8 cellular contexts compared by ENCODE assay signal in the genomic region with DNA sequence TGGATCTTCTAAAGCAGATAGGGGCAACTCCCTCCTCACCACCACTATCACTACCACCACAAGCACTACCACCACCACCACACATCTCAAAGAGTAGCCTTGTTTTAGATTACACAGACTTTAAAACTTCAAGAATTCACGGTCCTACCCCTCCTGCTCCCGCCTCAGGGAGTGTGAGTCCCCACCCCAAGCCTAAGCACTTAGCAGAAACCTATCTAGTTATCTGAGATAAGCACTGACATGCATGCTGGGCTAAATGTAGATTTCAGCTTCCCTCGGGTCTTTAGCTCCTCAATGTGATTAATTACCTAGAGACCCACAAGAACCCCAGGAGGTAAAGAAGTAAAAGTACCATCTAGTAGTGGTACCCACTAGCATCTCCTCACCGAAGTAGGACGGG. TPM values are rescaled to one million over a fixed set of nuclear protein-coding genes. Genes with fewer than 3 reads are reported as not detected.
DNase-seq lines count a peak whose midpoint lies in the region; FAIRE-seq and TF ChIP-seq lines count a peak whose summit lies in the region.

No MANE protein-coding gene starts in this region.

- H3K9ac ChIP-seq in mesenchymal stem cell (ENCODE audit: low read length), result peak overlapping the region; percentile 75

- H3K36me3 ChIP-seq in brain microvascular endothelial cell (replicated peaks), result no peaks in the 10 kb centered on the region
- H3K36me3 ChIP-seq in mesenchymal stem cell (ENCODE audit: control insufficient read depth in 1 of 2, insufficient read depth in 2 of 2, low read depth in 1 of 2, low read length in 2 of 2), result no peaks in the 10 kb centered on the region
- H3K36me3 ChIP-seq in transverse colon, result no peaks in the 10 kb centered on the region

- no peak overlapping the region for H2BK15ac ChIP-seq in mesenchymal stem cell (ENCODE audit: low read depth, poor library complexity, severe bottlenecking)

- H3K23ac ChIP-seq in mesenchymal stem cell (ENCODE audit: low read length in 2 of 2), result no peak overlapping the region

- H3K36me3 Mint-ChIP-seq in activated naive CD4-positive, alpha-beta T cell treated with anti-CD3 and anti-CD28 coated beads, Interleukin-2, amount 10 ng/mL, durations not matched to agents 7 days and 5 days, result no peaks in the 10 kb centered on the region

- no peaks in the 10 kb centered on the region for H3K79me1 ChIP-seq in mesenchymal stem cell (replicated peaks; ENCODE audit: low read length, poor library complexity, severe bottlenecking)

- DNase-seq in activated naive CD4-positive, alpha-beta T cell treated with anti-CD3 and anti-CD28 coated beads, Interleukin-2, amount 10 ng/mL, durations not matched to agents 7 days and 5 days, result no peak
- no peak for DNase-seq in activated naive CD4-positive, alpha-beta T cell treated with anti-CD3 and anti-CD28 coated beads, Interleukin-2, amount 50 U/mL, for 16 hours
- DNase-seq in brain microvascular endothelial cell (no peak), mesenchymal stem cell (no peak), transverse colon (no peak), frontal cortex (ENCODE audit: low spot score in 2 of 2) (no peak), putamen (ENCODE audit: low spot score) (no peak), NOMO-1 treated with dmso at 0.1 percent for 144 hours (lab: John Stamatoyannopoulos, UW; ENCODE audit: unreplicated experiment) (no peak)

- TF ChIP-seq EP300 in transverse colon (IDR thresholded peaks at IDR 0.05; ENCODE audit: low read depth), result no peak

- no peak overlapping the region for H3K14ac ChIP-seq in mesenchymal stem cell (ENCODE audit: low read length in 2 of 2)

- no peak for TF ChIP-seq POLR2A in transverse colon (IDR thresholded peaks at IDR 0.05)

- no peaks in the 10 kb centered on the region for H3K9me3 Mint-ChIP-seq in activated naive CD4-positive, alpha-beta T cell treated with anti-CD3 and anti-CD28 coated beads, Interleukin-2, amount 10 ng/mL, durations not matched to agents 7 days and 5 days

- H3K27me3 ChIP-seq in brain microvascular endothelial cell (replicated peaks) (no peaks in the 10 kb centered on the region), mesenchymal stem cell (ENCODE audit: control insufficient read depth in 1 of 2, insufficient read depth in 1 of 2, low read length in 2 of 2) (peaks cover 0 to 46% of the 10 kb centered on the region in 2 experiments), transverse colon (no peaks in the 10 kb centered on the region)

- H3K4me3 Mint-ChIP-seq in activated naive CD4-positive, alpha-beta T cell treated with anti-CD3 and anti-CD28 coated beads, Interleukin-2, amount 10 ng/mL, durations not matched to agents 7 days and 5 days, result peak overlapping the region; percentile 85

- H3K4ac ChIP-seq in mesenchymal stem cell (ENCODE audit: low read depth in 1 of 2, low read length in 2 of 2), result no peak overlapping the region

- H2AFZ ChIP-seq in mesenchymal stem cell (ENCODE audit: low read depth, low read length), result no peak overlapping the region

- H3K9me3 ChIP-seq in mesenchymal stem cell (ENCODE audit: control insufficient read depth, low read length), result peaks cover 6% of the 10 kb centered on the region
- no peaks in the 10 kb centered on the region for H3K9me3 ChIP-seq in transverse colon

- peaks cover 19% of the 10 kb centered on the region for H3K27me3 Mint-ChIP-seq in activated naive CD4-positive, alpha-beta T cell treated with anti-CD3 and anti-CD28 coated beads, Interleukin-2, amount 10 ng/mL, durations not matched to agents 7 days and 5 days

- H2BK12ac ChIP-seq in mesenchymal stem cell (ENCODE audit: low read length in 2 of 2), result no peak overlapping the region

- 0% methylated on average over 3 of the region's 5 CpGs for WGBS in mesenchymal stem cell
- WGBS in transverse colon (ENCODE audit: low coverage in 1 of 2), 2 donors, result 43% methylated on average over 5 of the region's 5 CpGs; no CpG with 5 or more reads in 1 of the 2 donors

- H3K4me1 ChIP-seq in mesenchymal stem cell (ENCODE audit: control insufficient read depth, insufficient read depth, low read depth, low read length) (no peaks in the 10 kb centered on the region), transverse colon (peaks cover 0 to 9% (median 1%) of the 10 kb centered on the region in 4 donors)

- H2BK5ac ChIP-seq in mesenchymal stem cell (ENCODE audit: low read depth, low read length, poor library complexity, severe bottlenecking), result no peak overlapping the region

- H4K8ac ChIP-seq in mesenchymal stem cell (ENCODE audit: low read length), result no peak overlapping the region

- CTCF ChIA-PET in activated naive CD4-positive, alpha-beta T cell treated with anti-CD3 and anti-CD28 coated beads, Interleukin-2, amount 10 ng/mL, durations not matched to agents 7 days and 5 days (lab: Charles Lee), result no interaction called here

- in situ Hi-C loops in brain microvascular endothelial cell (cut with HindIII; ENCODE audit: low pct_ligation_motif_present, low sequenced_read_pairs), result no loop called here
- in situ Hi-C loops in transverse colon (cut with MboI; ENCODE audit: low pct_ligation_motif_present in 1 of 4, low pct_unique_long_range_greater_than_20kb in 1 of 4, low sequenced_read_pairs in 3 of 4), result no loop called here

- TF ChIP-seq CTCF in brain microvascular endothelial cell (IDR thresholded peaks at IDR 0.05; ENCODE audit: low read depth, low read length, missing control alignments), result no peak
- TF ChIP-seq CTCF in transverse colon (IDR thresholded peaks at IDR 0.05), result no peak

- no peak overlapping the region for H2AK5ac ChIP-seq in mesenchymal stem cell (ENCODE audit: low read length, severe bottlenecking)

- H3K27ac ChIP-seq in brain microvascular endothelial cell, result no peak overlapping the region
- no peak overlapping the region for H3K27ac ChIP-seq in mesenchymal stem cell (ENCODE audit: low read length, poor library complexity, severe bottlenecking)
- peak overlapping the region; percentile 88 to 93 (median 90) for H3K27ac ChIP-seq in transverse colon

- H3K4me3 ChIP-seq in brain microvascular endothelial cell (ENCODE audit: low read depth, low read length), result peak overlapping the region; percentile 59
- peak overlapping the region in 1 of 2 experiments; percentile 87 for H3K4me3 ChIP-seq in mesenchymal stem cell (ENCODE audit: insufficient read depth in 1 of 2, low read depth in 1 of 2, low read length in 2 of 2)
- peak overlapping the region in 3 of 4 donors; percentile 51 to 76 (median 65) for H3K4me3 ChIP-seq in transverse colon

- intact Hi-C loops in transverse colon (cut with DNase I; ENCODE audit: low total_unique reads), result no loop called here

- H3K4me2 ChIP-seq in mesenchymal stem cell (ENCODE audit: low read length, poor library complexity, severe bottlenecking), result peak overlapping the region; percentile 76

- FAIRE-seq in frontal cortex (lab: Jason Lieb, UNC), result no peak

- peaks cover 14% of the 10 kb centered on the region for H3K4me1 Mint-ChIP-seq in activated naive CD4-positive, alpha-beta T cell treated with anti-CD3 and anti-CD28 coated beads, Interleukin-2, amount 10 ng/mL, durations not matched to agents 7 days and 5 days

- no peak overlapping the region for H3K27ac Mint-ChIP-seq in activated naive CD4-positive, alpha-beta T cell treated with anti-CD3 and anti-CD28 coated beads, Interleukin-2, amount 10 ng/mL, durations not matched to agents 7 days and 5 days

- no peak overlapping the region for H3K18ac ChIP-seq in mesenchymal stem cell (ENCODE audit: low read depth in 1 of 2, low read length in 2 of 2)

- no peak overlapping the region for H4K91ac ChIP-seq in mesenchymal stem cell (ENCODE audit: low read length)

- no peak overlapping the region for H2BK120ac ChIP-seq in mesenchymal stem cell (ENCODE audit: low read depth, low read length)

RNA-seq across cellular contexts. Expression of gene AMOT, which starts 0.8 kb away (rescaled TPM):
- polyA plus RNA-seq in mesenchymal stem cell (2013, experiment 1 of 2), result 3.2 TPM
- polyA plus RNA-seq in mesenchymal stem cell (2013, experiment 2 of 2), result 3.6 TPM
- total RNA-seq in transverse colon (10 to 100 TPM in 1 of 4 donors, 1 to 10 TPM in 3; 3.4 to 19.4 (median 7.4) TPM), frontal cortex (12.6 TPM)

Comparison
In these comparisons a context has a peak if more than half of its experiments do, and no peak if none do; other contexts are left out.
1. H3K27ac ChIP-seq: peak in transverse colon (4 of 4); none in brain microvascular endothelial cell (single experiment) and mesenchymal stem cell (single experiment).